ENCODE assay signal across 1 cellular context in genomic region chr3:11832964-11833621, GRCh38.
TF ChIP-seq lines count a peak whose summit lies in the region.

No MANE protein-coding gene starts in this region.

TF ChIP-seq in liver, 16 proteins besides CTCF, POLR2A, EP300 and RAD21 (continued from another document):
- TF ChIP-seq REST (IDR thresholded peaks at IDR 0.05) (no peak), HNF4A (conservative IDR thresholded peaks at IDR 0.05) (peak; percentile 26 to 32), FOXA2 (IDR thresholded peaks at IDR 0.05) (no peak)
